In the genomic region with DNA sequence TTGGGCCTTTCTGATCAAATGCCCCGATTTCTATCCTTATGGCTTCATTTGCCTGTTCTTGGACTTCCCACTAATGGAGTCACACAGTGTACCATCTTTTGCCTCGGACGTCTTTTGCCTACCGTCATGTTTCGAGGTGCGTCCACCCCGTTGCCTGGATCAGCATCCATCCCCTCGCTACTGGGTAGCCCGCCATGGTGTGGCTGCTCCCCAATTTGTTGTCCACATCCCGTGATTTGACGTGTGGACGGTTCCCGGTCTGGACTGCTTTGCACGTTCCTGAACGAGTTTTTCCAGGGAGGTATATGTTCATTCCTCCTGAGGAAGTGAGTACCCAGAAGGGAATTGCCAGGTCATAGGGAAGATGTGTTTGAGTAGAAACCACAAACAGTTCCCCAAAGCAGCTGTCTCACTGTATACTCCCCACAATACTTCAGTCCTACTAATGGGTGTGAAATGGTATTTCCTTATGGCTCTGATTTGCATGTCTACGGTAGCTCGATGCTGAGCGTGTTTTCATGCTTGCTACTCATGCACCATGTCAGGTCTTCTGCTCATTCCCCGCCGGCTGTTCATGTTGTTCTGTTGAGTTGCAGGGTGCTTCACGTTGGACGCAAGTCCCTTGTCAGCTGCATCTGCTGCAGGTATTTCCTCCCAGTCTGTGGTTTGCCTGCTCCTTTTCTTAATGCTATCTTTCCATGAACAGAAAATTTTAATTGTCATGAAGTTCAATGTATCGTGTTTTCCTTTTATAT, we compare ENCODE assay signal across 15 cellular contexts.
"Had no signal": no experiment of that assay in that cellular context is flagged by ENCODE, and none has a peak within 500 bp of the region (broad histone marks: within the 10 kb centered on the region; RNA-seq: fewer than 3 reads in every experiment).

No MANE protein-coding gene starts in this region.

- H3K9me3 ChIP-seq: colonic mucosa, ovary, thoracic aorta, transverse colon had no signal

- H3K36me3 ChIP-seq: colonic mucosa, heart left ventricle, ovary, right atrium auricular region, thoracic aorta, transverse colon had no signal

- H3K27me3 ChIP-seq: colonic mucosa, ovary, right atrium auricular region, transverse colon had no signal

- H3K4me1 ChIP-seq: colonic mucosa, right atrium auricular region, transverse colon had no signal

- H3K27ac ChIP-seq: colonic mucosa, heart left ventricle, ovary, right atrium auricular region, thoracic aorta, transverse colon had no signal

- H3K4me3 ChIP-seq: colonic mucosa, heart left ventricle, ovary, right atrium auricular region, thoracic aorta, transverse colon had no signal

- DNase-seq: colonic mucosa; dermis blood vessel endothelial cell; heart left ventricle; hippocampal formation; mammary epithelial cell; natural killer cell; nucleus accumbens; stimulated activated CD4-positive, alpha-beta T cell treated with anti-CD3 and anti-CD28 coated beads, Interleukin-15, amount 100 ng/mL, for 24 hours; stimulated activated CD4-positive, alpha-beta T cell treated with anti-CD3 and anti-CD28 coated beads, Interleukin-1b, Interleukin-23, amount 100 ng/mL, for 48 hours; stimulated activated CD4-positive, alpha-beta T cell treated with anti-CD3 and anti-CD28 coated beads, Interleukin-4, amount 100 ng/mL, for 24 hours; substantia nigra; transverse colon had no signal
